Comparison of ENCODE assay signal across 4 cellular contexts in genomic region chr4:168113059-168113458, GRCh38. TPM values are rescaled to one million over a fixed set of nuclear protein-coding genes. Genes with fewer than 3 reads are reported as not detected.
"Had no signal": no experiment of that assay in that cellular context is flagged by ENCODE, and none has a peak within 500 bp of the region (broad histone marks: within the 10 kb centered on the region; RNA-seq: fewer than 3 reads in every experiment).

No MANE protein-coding gene starts in this region.

RNA-seq across cellular contexts. Expression of gene ANXA10, which starts 20.7 kb away (rescaled TPM):
- total RNA-seq: GM23338, H1, H7, H9 had no signal
- polyA plus RNA-seq: GM23338, H1 had no signal
